10 cellular contexts compared by ENCODE assay signal in genomic region chr11:13098067-13098466, GRCh38.
DNase-seq lines count a peak whose midpoint lies in the region.
"Had no signal": no experiment of that assay in that cellular context is flagged by ENCODE, and none has a peak within 500 bp of the region (broad histone marks: within the 10 kb centered on the region; RNA-seq: fewer than 3 reads in every experiment).

No MANE protein-coding gene starts in this region.

- no peak overlapping the region for H3K27ac ChIP-seq in mesendoderm (ENCODE audit: low read depth, low read length)

- H2BK5ac ChIP-seq in mesendoderm (ENCODE audit: low read length): no peak overlapping the region

- H3K27me3 ChIP-seq in mesendoderm (ENCODE audit: insufficient read depth, low read length, poor library complexity): no peaks in the 10 kb centered on the region

- no peaks in the 10 kb centered on the region for H3K79me1 ChIP-seq in mesendoderm (ENCODE audit: low read length)

- no peak overlapping the region for H3K18ac ChIP-seq in mesendoderm (ENCODE audit: low read length)

- no peaks in the 10 kb centered on the region for H3K79me2 ChIP-seq in mesendoderm (ENCODE audit: control insufficient read depth, insufficient read depth, low read length)

- no peak overlapping the region for H2AK5ac ChIP-seq in mesendoderm (ENCODE audit: low read length)

- no peak overlapping the region for H4K8ac ChIP-seq in mesendoderm (ENCODE audit: low read depth, low read length)

- H3K4ac ChIP-seq in mesendoderm (ENCODE audit: low read depth, low read length): no peak overlapping the region

- H3K36me3 ChIP-seq in mesendoderm (ENCODE audit: control insufficient read depth, insufficient read depth, low read length): no peaks in the 10 kb centered on the region

- H2BK15ac ChIP-seq in mesendoderm (replicated peaks; ENCODE audit: low read depth): no peak overlapping the region

- peaks cover 6% of the 10 kb centered on the region for H3K4me1 ChIP-seq in mesendoderm (ENCODE audit: control insufficient read depth, low read depth, low read length)

- no CpG with 5 or more reads among the region's 3 CpGs for WGBS in mesendoderm (ENCODE audit: extremely low coverage, insufficient coverage, low lambda C conversion rate)

- H3K4me2 ChIP-seq in mesendoderm (ENCODE audit: low read length): no peak overlapping the region

- H2BK120ac ChIP-seq in mesendoderm (ENCODE audit: low read depth, low read length): no peak overlapping the region

- H3K23ac ChIP-seq in mesendoderm (ENCODE audit: low read length): no peak overlapping the region

- H3K4me3 ChIP-seq in mesendoderm (ENCODE audit: low read length): no peak overlapping the region

- no peak overlapping the region for H3K56ac ChIP-seq in mesendoderm (ENCODE audit: low read length)

- DNase-seq in COLO829 (ENCODE audit: low spot score): peak; percentile 92
- DNase-seq in NCI-H1092 treated with DMSO at 0.1 percent for 48 hours (lab: John Stamatoyannopoulos, UW): peak; percentile 86
- peak in 43 of 58 donors; percentile 4 to 85 (median 39) for DNase-seq in anterior cingulate cortex (lab: John Stamatoyannopoulos, UW)
- DNase-seq in mesendoderm: peak; percentile 51
- no peak for DNase-seq in stimulated activated CD4-positive, alpha-beta T cell treated with anti-CD3 and anti-CD28 coated beads, Interleukin-2, amount 100 ng/mL, for 24 hours
- DNase-seq in activated naive CD4-positive, alpha-beta T cell treated with anti-CD3 and anti-CD28 coated beads, Interleukin-2, amount 50 U/mL, for 16 hours: no peak
- no peak for DNase-seq in ureter (ENCODE audit: low spot score)
- DNase-seq in SIG-M5 (lab: John Stamatoyannopoulos, UW): no peak
- DNase-seq: stimulated activated CD4-positive, alpha-beta T cell treated with anti-CD3 and anti-CD28 coated beads, Interleukin-15, amount 100 ng/mL, for 24 hours; stimulated activated naive B cell treated with anti-CD40 and anti-IgM and Interleukin-4, amounts not matched to agents 10 μg/mL and 1 μg/mL and 100 μg/mL, for 72 hours had no signal

- H3K9ac ChIP-seq in mesendoderm (ENCODE audit: low read length): no peak overlapping the region

- no peak overlapping the region for H4K5ac ChIP-seq in mesendoderm (ENCODE audit: low read length)

Comparison
In these comparisons a context has a peak if more than half of its experiments do, and no peak if none do; other contexts are left out.
1. DNase-seq: peak in COLO829 (single experiment), NCI-H1092 treated with DMSO at 0.1 percent for 48 hours (single experiment), anterior cingulate cortex (43 of 58) and mesendoderm (single experiment); none in stimulated activated CD4-positive, alpha-beta T cell treated with anti-CD3 and anti-CD28 coated beads, Interleukin-2, amount 100 ng/mL, for 24 hours (0 of 2), activated naive CD4-positive, alpha-beta T cell treated with anti-CD3 and anti-CD28 coated beads, Interleukin-2, amount 50 U/mL, for 16 hours (single experiment), ureter (single experiment) and SIG-M5 (single experiment).